ENCODE assay signal across 23 cellular contexts in genomic region chr6:156577749-156578148, GRCh38.
"Had no signal": no experiment of that assay in that cellular context is flagged by ENCODE, and none has a peak within 500 bp of the region (broad histone marks: within the 10 kb centered on the region; RNA-seq: fewer than 3 reads in every experiment).

No MANE protein-coding gene starts in this region.

- H3K4me3 ChIP-seq: coronary artery, dorsolateral prefrontal cortex, esophagus muscularis mucosa, gastroesophageal sphincter, heart left ventricle, hepatocyte, left lung, lower lobe of right lung, mucosa of descending colon had no signal

- H3K4me3 Mint-ChIP-seq: immature natural killer cell, mesothelial cell of epicardium had no signal

- FAIRE-seq: colon, endothelial cell of umbilical vein, frontal cortex, keratinocyte had no signal

- H3K36me3 Mint-ChIP-seq: mesothelial cell of epicardium had no signal

- ATAC-seq: foreskin keratinocyte, gastroesophageal sphincter, heart left ventricle, left cardiac atrium, left lung, left ventricle myocardium superior, lower lobe of right lung, mucosa of descending colon had no signal

- H3K4me1 ChIP-seq: esophagus muscularis mucosa, foreskin keratinocyte, gastroesophageal sphincter, heart left ventricle, left lung, lower lobe of right lung had no signal

- DNase-seq: dermis blood vessel endothelial cell; dorsolateral prefrontal cortex; effector CD4-positive, alpha-beta T cell; effector memory CD4-positive, alpha-beta T cell; foreskin keratinocyte; heart left ventricle; hypothalamus; immature natural killer cell; left cardiac atrium; left lung; left ventricle myocardium superior; lower lobe of right lung; mesenchymal stem cell; mucosa of descending colon had no signal

- H3K36me3 ChIP-seq: esophagus muscularis mucosa, gastroesophageal sphincter, heart left ventricle, left lung, lower lobe of right lung had no signal

- H3K4me1 Mint-ChIP-seq: immature natural killer cell, mesothelial cell of epicardium had no signal

- H3K27ac Mint-ChIP-seq: immature natural killer cell, mesothelial cell of epicardium had no signal

- H3K79me2 ChIP-seq: hepatocyte had no signal

- H3K27ac ChIP-seq: coronary artery, dorsolateral prefrontal cortex, esophagus muscularis mucosa, foreskin keratinocyte, gastroesophageal sphincter, heart left ventricle, hepatocyte, left lung, lower lobe of right lung had no signal

- H3K4me2 ChIP-seq: hepatocyte had no signal

- H3K27me3 ChIP-seq: esophagus muscularis mucosa, foreskin keratinocyte, gastroesophageal sphincter, heart left ventricle, hepatocyte, left lung had no signal

- H2AFZ ChIP-seq: hepatocyte had no signal
